In the genomic region with DNA sequence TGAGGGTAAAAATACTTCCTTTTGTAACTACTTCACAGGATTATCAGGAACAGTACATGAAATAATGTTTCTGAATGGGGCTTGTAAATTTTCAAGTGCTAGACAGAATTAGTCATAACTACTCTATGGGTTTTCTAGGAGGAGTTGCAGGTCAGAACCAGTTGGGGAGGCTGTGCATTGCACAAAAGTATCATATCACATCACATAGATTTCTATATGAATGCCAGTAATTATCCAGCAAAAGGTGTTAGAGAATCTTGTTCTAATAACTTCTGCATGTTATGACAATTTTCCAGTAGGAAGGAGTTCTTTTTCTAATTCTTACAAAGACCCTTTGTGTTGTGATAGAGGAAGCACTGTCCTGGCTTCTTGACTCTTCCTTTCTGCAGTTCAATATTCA, we compare ENCODE assay signal across 25 cellular contexts.
DNase-seq lines count a peak whose midpoint lies in the region; ATAC-seq, FAIRE-seq and TF ChIP-seq lines count a peak whose summit lies in the region.
"Had no signal": no experiment of that assay in that cellular context is flagged by ENCODE, and none has a peak within 500 bp of the region (broad histone marks: within the 10 kb centered on the region; RNA-seq: fewer than 3 reads in every experiment).

No MANE protein-coding gene starts in this region.

- dilution Hi-C loops in mammary epithelial cell (cut with HindIII; ENCODE audit: low sequenced_read_pairs) (no loop called here), keratinocyte (cut with MboI; ENCODE audit: extremely low pct_ligation_motif_present, low sequenced_read_pairs) (no loop called here)

- H3K4me2 ChIP-seq in mammary epithelial cell (ENCODE audit: insufficient read depth, low read depth, low read length) (no peak overlapping the region), keratinocyte (ENCODE audit: control insufficient read depth, extremely low read depth, insufficient read depth, low read depth, low read length) (no peak overlapping the region)
- H3K4me2 ChIP-seq: A549 had no signal

- intact Hi-C loops in mammary epithelial cell (cut with micrococcal nuclease) = no loop called here

- H3K79me2 ChIP-seq in mammary epithelial cell (ENCODE audit: insufficient read depth, low read length) = no peaks in the 10 kb centered on the region
- H3K79me2 ChIP-seq in keratinocyte (ENCODE audit: control insufficient read depth, insufficient read depth, low read length) = no peaks in the 10 kb centered on the region

- no peaks in the 10 kb centered on the region for H3K36me3 Mint-ChIP-seq in activated naive CD4-positive, alpha-beta T cell treated with anti-CD3 and anti-CD28 coated beads, Interleukin-2, amount 50 U/mL, for 72 hours
- H3K36me3 Mint-ChIP-seq: CD4-positive, CD25-positive, alpha-beta regulatory T cell had no signal

- no peak overlapping the region for H3K27ac Mint-ChIP-seq in activated naive CD4-positive, alpha-beta T cell treated with anti-CD3 and anti-CD28 coated beads, Interleukin-2, amount 50 U/mL, for 72 hours

- peaks cover 8 to 13% of the 10 kb centered on the region in 2 donors for H3K9me3 Mint-ChIP-seq in activated naive CD4-positive, alpha-beta T cell treated with anti-CD3 and anti-CD28 coated beads, Interleukin-2, amount 50 U/mL, for 72 hours

- H2AFZ ChIP-seq in mammary epithelial cell (ENCODE audit: low read depth, low read length) (no peak overlapping the region), keratinocyte (ENCODE audit: control insufficient read depth, low read length) (no peak overlapping the region)

- H3K9ac ChIP-seq in mammary epithelial cell (ENCODE audit: insufficient read depth, low read length) (no peak overlapping the region), keratinocyte (ENCODE audit: control insufficient read depth, extremely low read depth, insufficient read depth, low read length) (no peak overlapping the region)

- no peaks in the 10 kb centered on the region for H4K20me1 ChIP-seq in mammary epithelial cell (ENCODE audit: insufficient read depth, low read length)
- no peaks in the 10 kb centered on the region for H4K20me1 ChIP-seq in keratinocyte (ENCODE audit: control insufficient read depth, extremely low read depth, insufficient read depth, low read length)

- TF ChIP-seq CTCF in mammary epithelial cell (conservative IDR thresholded peaks at IDR 0.05 in 1 of 2, IDR thresholded peaks at IDR 0.05 in 1 of 2; ENCODE audit: extremely low read depth in 1 of 2, insufficient read depth in 1 of 2, low read depth in 1 of 2, low read length in 2 of 2) = peak in 1 of 2 donors; percentile 18
- peak in 1 of 3 experiments; percentile 9 for TF ChIP-seq CTCF in keratinocyte (optimal IDR thresholded peaks at IDR 0.05 in 1 of 3, IDR thresholded peaks at IDR 0.05 in 1 of 3, conservative IDR thresholded peaks at IDR 0.05 in 1 of 3; ENCODE audit: extremely low read depth in 1 of 3, insufficient read depth in 2 of 3, low read length in 3 of 3)

- H3K4me3 ChIP-seq in mammary epithelial cell (replicated peaks in 1 of 3; ENCODE audit: insufficient read depth in 1 of 3, low read depth in 2 of 3, low read length in 3 of 3) = no peak overlapping the region
- no peak overlapping the region for H3K4me3 ChIP-seq in keratinocyte (ENCODE audit: control insufficient read depth in 2 of 3, extremely low read depth in 1 of 3, insufficient read depth in 2 of 3, low read depth in 1 of 3, low read length in 3 of 3)
- H3K4me3 ChIP-seq: A549, K562, SK-N-MC had no signal

- no peaks in the 10 kb centered on the region for H3K27me3 ChIP-seq in mammary epithelial cell (ENCODE audit: insufficient read depth, low read length)
- no peaks in the 10 kb centered on the region for H3K27me3 ChIP-seq in keratinocyte (ENCODE audit: control insufficient read depth, extremely low read depth, insufficient read depth, low read length)

- ATAC-seq in HG03565 (IDR thresholded peaks at IDR 0.05; ENCODE audit: unreplicated experiment) = no peak
- no peak for ATAC-seq in activated naive CD4-positive, alpha-beta T cell treated with anti-CD3 and anti-CD28 coated beads, Interleukin-2, amount 50 U/mL, for 72 hours
- ATAC-seq: A549, K562 had no signal

- H3K9me3 ChIP-seq in mammary epithelial cell (replicated peaks; ENCODE audit: insufficient read depth, low read length) (no peaks in the 10 kb centered on the region), keratinocyte (ENCODE audit: control insufficient read depth, low read depth, low read length) (no peaks in the 10 kb centered on the region)
- H3K9me3 ChIP-seq: A549 had no signal

- H3K9me1 ChIP-seq in keratinocyte (ENCODE audit: control insufficient read depth, extremely low read depth, insufficient read depth, low read length) = no peaks in the 10 kb centered on the region

- DNase-seq in DMS53 (lab: John Stamatoyannopoulos, UW) (peak; percentile 67), HPDE6-E6E7 (ENCODE audit: extremely low spot score) (peak; percentile 5), mammary epithelial cell (peak; percentile 42), keratinocyte (ENCODE audit: low read depth, low spot score) (no peak), DMS79 treated with DMSO at 0.1 percent for 48 hours (lab: John Stamatoyannopoulos, UW) (no peak), NCI-H2196 (lab: John Stamatoyannopoulos, UW; ENCODE audit: unreplicated experiment) (no peak)
- DNase-seq in activated naive CD4-positive, alpha-beta T cell treated with anti-CD3 and anti-CD28 coated beads, Interleukin-2, amount 50 U/mL, for 72 hours (ENCODE audit: low spot score in 2 of 2) = no peak
- DNase-seq: CD4-positive, CD25-positive, alpha-beta regulatory T cell; COR-L47; GOT3; NCI-H1092; NCI-H1436 treated with DMSO at 0.1 percent for 48 hours; NCI-H2029; NCI-H2171; NCI-H446; NCI-H526; Right ventricle myocardium superior had no signal

- H3K27ac ChIP-seq in mammary epithelial cell (ENCODE audit: insufficient read depth, low read depth, low read length) (no peak overlapping the region), keratinocyte (ENCODE audit: control insufficient read depth, insufficient read depth, low read length) (no peak overlapping the region)
- H3K27ac ChIP-seq: A549, SK-N-MC had no signal

- H3K4me1 ChIP-seq in mammary epithelial cell (ENCODE audit: insufficient read depth, low read length) (no peaks in the 10 kb centered on the region), keratinocyte (ENCODE audit: control insufficient read depth, extremely low read depth, insufficient read depth, low read length) (no peaks in the 10 kb centered on the region)
- H3K4me1 ChIP-seq: A549 had no signal

- H3K36me3 ChIP-seq in mammary epithelial cell (ENCODE audit: insufficient read depth, low read length) (no peaks in the 10 kb centered on the region), keratinocyte (ENCODE audit: control insufficient read depth in 2 of 2, extremely low read depth in 1 of 2, insufficient read depth in 2 of 2, low read length in 2 of 2) (no peaks in the 10 kb centered on the region)

- in situ Hi-C loops in mammary epithelial cell (cut with MboI; ENCODE audit: low sequenced_read_pairs in 2 of 2) = no loop called here

- no TSS peak for BruUV-seq in mammary epithelial cell (replicated peaks; lab: Mats Ljungman, UMichigan)

- CTCF ChIA-PET in mammary epithelial cell (lab: Charles Lee; ENCODE audit: low non-redundant PET) = no interaction called here

- peak; percentile 49 for FAIRE-seq in keratinocyte (lab: Jason Lieb, UNC)
- FAIRE-seq: A549, G401.6, GM12892, GM18507, K562, RCC 7860 had no signal

Comparison
In these comparisons a context has a peak if more than half of its experiments do, and no peak if none do; other contexts are left out.
1. DNase-seq: peak in DMS53 (single experiment), HPDE6-E6E7 (single experiment) and mammary epithelial cell (single experiment); none in keratinocyte (single experiment), activated naive CD4-positive, alpha-beta T cell treated with anti-CD3 and anti-CD28 coated beads, Interleukin-2, amount 50 U/mL, for 72 hours (0 of 2), DMS79 treated with DMSO at 0.1 percent for 48 hours (single experiment) and NCI-H2196 (single experiment).